ENCODE assay signal across 10 cellular contexts in the genomic region with DNA sequence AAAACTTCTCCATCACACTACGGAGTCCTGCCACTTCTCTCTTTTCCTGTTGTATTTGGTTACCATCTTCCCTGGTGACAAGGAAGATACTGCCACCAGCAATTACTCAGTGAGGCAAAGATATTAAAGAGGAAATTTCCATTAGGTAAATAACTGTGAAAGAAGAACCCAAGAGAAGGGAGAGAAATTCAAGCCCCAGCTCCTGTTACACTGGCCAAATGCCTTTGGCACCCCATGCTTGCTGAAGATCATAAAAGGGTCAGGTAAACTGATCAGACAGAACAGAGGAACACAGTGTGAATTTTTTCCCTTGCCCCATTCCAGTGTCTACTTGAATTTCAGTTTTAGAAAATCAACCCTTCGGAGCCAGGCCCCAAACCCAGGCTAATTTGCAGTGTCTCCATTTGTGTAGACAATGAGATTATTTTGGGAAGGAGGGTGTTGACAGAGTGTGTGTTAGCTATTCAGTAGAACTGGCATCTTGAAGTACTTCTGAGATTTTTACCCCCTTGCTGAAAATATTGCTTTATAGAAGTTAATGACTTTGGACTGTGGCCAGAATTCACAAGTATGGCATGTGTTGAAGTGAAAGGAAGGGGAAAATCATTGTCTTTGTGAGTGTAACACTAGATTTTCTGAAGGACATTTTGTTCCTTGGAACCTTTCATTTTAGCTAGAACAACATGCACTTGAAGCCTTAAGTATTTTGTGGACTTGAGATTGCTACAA.
DNase-seq lines count a peak whose midpoint lies in the region; ATAC-seq and TF ChIP-seq lines count a peak whose summit lies in the region.
"Had no signal": no experiment of that assay in that cellular context is flagged by ENCODE, and none has a peak within 500 bp of the region (broad histone marks: within the 10 kb centered on the region; RNA-seq: fewer than 3 reads in every experiment).

No MANE protein-coding gene starts in this region.

- no peak overlapping the region for H3K9ac ChIP-seq in mammary epithelial cell (ENCODE audit: insufficient read depth, low read length)
- H3K9ac ChIP-seq in muscle layer of colon (ENCODE audit: low read length): no peak overlapping the region

- CTCF ChIA-PET in mammary epithelial cell (lab: Charles Lee; ENCODE audit: low non-redundant PET): no interaction called here

- no peaks in the 10 kb centered on the region for H4K20me1 ChIP-seq in mammary epithelial cell (ENCODE audit: insufficient read depth, low read length)

- no TSS peak for BruUV-seq in mammary epithelial cell (replicated peaks; lab: Mats Ljungman, UMichigan)

- H3K4me1 ChIP-seq in breast epithelium (peaks cover 17 to 64% of the 10 kb centered on the region in 2 donors), mammary epithelial cell (ENCODE audit: insufficient read depth, low read length) (peaks cover 45% of the 10 kb centered on the region), muscle layer of colon (ENCODE audit: insufficient read depth, low read length) (peaks cover 88% of the 10 kb centered on the region), transverse colon (peaks cover 28 to 85% (median 53%) of the 10 kb centered on the region in 4 donors)

- no peak for ATAC-seq in activated naive CD4-positive, alpha-beta T cell treated with anti-CD3 and anti-CD28 coated beads, Interleukin-2, amount 50 U/mL, for 72 hours

- 100% methylated on average over 2 of the region's 2 CpGs for WGBS in mammary epithelial cell (ENCODE audit: low coverage, missing lambda C conversion rate)
- WGBS in transverse colon (ENCODE audit: low coverage in 1 of 2), 2 donors: 92% methylated on average over 2 of the region's 2 CpGs

- peak overlapping the region; percentile 91 to 95 for H3K27ac Mint-ChIP-seq in activated naive CD4-positive, alpha-beta T cell treated with anti-CD3 and anti-CD28 coated beads, Interleukin-2, amount 50 U/mL, for 72 hours

- intact Hi-C loops in breast epithelium (cut with DNase I; ENCODE audit: low total_unique reads): no loop called here
- intact Hi-C loops in mammary epithelial cell (cut with micrococcal nuclease): no loop called here
- intact Hi-C loops in transverse colon (cut with DNase I; ENCODE audit: low total_unique reads): no loop called here
- intact Hi-C loops in posterior vena cava (cut with DNase I): no loop called here

- H3K4me3 ChIP-seq in breast epithelium: no peak overlapping the region
- no peak overlapping the region for H3K4me3 ChIP-seq in mammary epithelial cell (replicated peaks in 1 of 3; ENCODE audit: insufficient read depth in 1 of 3, low read depth in 2 of 3, low read length in 3 of 3)
- no peak overlapping the region for H3K4me3 ChIP-seq in muscle layer of colon (ENCODE audit: low read depth in 1 of 2, low read length in 2 of 2)
- no peak overlapping the region for H3K4me3 ChIP-seq in transverse colon

- H3K27me3 ChIP-seq in breast epithelium (no peaks in the 10 kb centered on the region), mammary epithelial cell (ENCODE audit: insufficient read depth, low read length) (no peaks in the 10 kb centered on the region), muscle layer of colon (ENCODE audit: control insufficient read depth in 1 of 2, insufficient read depth in 2 of 2, low read length in 2 of 2) (no peaks in the 10 kb centered on the region), transverse colon (no peaks in the 10 kb centered on the region)

- peaks cover 0 to 3% of the 10 kb centered on the region in 2 donors for H3K9me3 Mint-ChIP-seq in activated naive CD4-positive, alpha-beta T cell treated with anti-CD3 and anti-CD28 coated beads, Interleukin-2, amount 50 U/mL, for 72 hours

- H2AFZ ChIP-seq in mammary epithelial cell (ENCODE audit: low read depth, low read length): no peak overlapping the region

- H3K36me3 ChIP-seq in breast epithelium (no peaks in the 10 kb centered on the region), mammary epithelial cell (ENCODE audit: insufficient read depth, low read length) (no peaks in the 10 kb centered on the region), muscle layer of colon (ENCODE audit: insufficient read depth, low read length) (peaks cover 3% of the 10 kb centered on the region), transverse colon (no peaks in the 10 kb centered on the region)

- TF ChIP-seq EP300 in transverse colon (IDR thresholded peaks at IDR 0.05; ENCODE audit: low read depth): no peak

- no peaks in the 10 kb centered on the region for H3K9me3 ChIP-seq in breast epithelium
- H3K9me3 ChIP-seq in mammary epithelial cell (replicated peaks; ENCODE audit: insufficient read depth, low read length): no peaks in the 10 kb centered on the region
- no peaks in the 10 kb centered on the region for H3K9me3 ChIP-seq in muscle layer of colon (ENCODE audit: low read length)
- H3K9me3 ChIP-seq in transverse colon: no peaks in the 10 kb centered on the region

- H3K79me2 ChIP-seq in mammary epithelial cell (ENCODE audit: insufficient read depth, low read length): no peaks in the 10 kb centered on the region

- H3K36me3 Mint-ChIP-seq in activated naive CD4-positive, alpha-beta T cell treated with anti-CD3 and anti-CD28 coated beads, Interleukin-2, amount 50 U/mL, for 72 hours: peaks cover 40 to 50% of the 10 kb centered on the region in 2 donors

- dilution Hi-C loops in mammary epithelial cell (cut with HindIII; ENCODE audit: low sequenced_read_pairs): no loop called here

- in situ Hi-C loops in mammary epithelial cell (cut with MboI; ENCODE audit: low sequenced_read_pairs in 2 of 2) (no loop called here), transverse colon (cut with MboI; ENCODE audit: low pct_ligation_motif_present in 1 of 4, low pct_unique_long_range_greater_than_20kb in 1 of 4, low sequenced_read_pairs in 3 of 4) (no loop called here)

- H3K4me2 ChIP-seq in mammary epithelial cell (ENCODE audit: insufficient read depth, low read depth, low read length): no peak overlapping the region

- DNase-seq in breast epithelium (ENCODE audit: low spot score in 2 of 2) (no peak), mammary epithelial cell (no peak), transverse colon (no peak), GF-D8 (lab: John Stamatoyannopoulos, UW) (no peak), posterior vena cava (ENCODE audit: low spot score) (no peak), cortex of kidney (lab: John Stamatoyannopoulos, UW) (no peak)
- DNase-seq in activated naive CD4-positive, alpha-beta T cell treated with anti-CD3 and anti-CD28 coated beads, Interleukin-2, amount 50 U/mL, for 72 hours (ENCODE audit: low spot score in 2 of 2): no peak
- DNase-seq: activated effector memory CD4-positive, alpha-beta T cell treated with Interleukin-2 at 50 U/mL for 16 hours; effector memory CD4-positive, alpha-beta T cell had no signal

- peak overlapping the region; percentile 83 to 93 for H3K27ac ChIP-seq in breast epithelium
- H3K27ac ChIP-seq in mammary epithelial cell (ENCODE audit: insufficient read depth, low read depth, low read length): no peak overlapping the region
- H3K27ac ChIP-seq in muscle layer of colon (ENCODE audit: low read depth, low read length): peak overlapping the region; percentile 35
- peak overlapping the region; percentile 45 to 81 (median 67) for H3K27ac ChIP-seq in transverse colon

- TF ChIP-seq CTCF in breast epithelium (IDR thresholded peaks at IDR 0.05): no peak
- no peak for TF ChIP-seq CTCF in mammary epithelial cell (conservative IDR thresholded peaks at IDR 0.05 in 1 of 2, IDR thresholded peaks at IDR 0.05 in 1 of 2; ENCODE audit: extremely low read depth in 1 of 2, insufficient read depth in 1 of 2, low read depth in 1 of 2, low read length in 2 of 2)
- no peak for TF ChIP-seq CTCF in transverse colon (IDR thresholded peaks at IDR 0.05)

- TF ChIP-seq POLR2A in breast epithelium (IDR thresholded peaks at IDR 0.05): no peak
- no peak for TF ChIP-seq POLR2A in transverse colon (IDR thresholded peaks at IDR 0.05)
